ENCODE assay signal across 1 cellular context in genomic region chr6:142355481-142356174, GRCh38.
TF ChIP-seq lines count a peak whose summit lies in the region.

No MANE protein-coding gene starts in this region.

TF ChIP-seq in GM23338, 12 proteins besides CTCF, POLR2A, EP300 and RAD21 (continued from another document):
- TF ChIP-seq ZNF462 (CRISPR knock-in tag; IDR thresholded peaks at IDR 0.05) (no peak), ZNF331 (CRISPR knock-in tag; IDR thresholded peaks at IDR 0.05; ENCODE audit: low read depth) (no peak)
